In the genomic region with DNA sequence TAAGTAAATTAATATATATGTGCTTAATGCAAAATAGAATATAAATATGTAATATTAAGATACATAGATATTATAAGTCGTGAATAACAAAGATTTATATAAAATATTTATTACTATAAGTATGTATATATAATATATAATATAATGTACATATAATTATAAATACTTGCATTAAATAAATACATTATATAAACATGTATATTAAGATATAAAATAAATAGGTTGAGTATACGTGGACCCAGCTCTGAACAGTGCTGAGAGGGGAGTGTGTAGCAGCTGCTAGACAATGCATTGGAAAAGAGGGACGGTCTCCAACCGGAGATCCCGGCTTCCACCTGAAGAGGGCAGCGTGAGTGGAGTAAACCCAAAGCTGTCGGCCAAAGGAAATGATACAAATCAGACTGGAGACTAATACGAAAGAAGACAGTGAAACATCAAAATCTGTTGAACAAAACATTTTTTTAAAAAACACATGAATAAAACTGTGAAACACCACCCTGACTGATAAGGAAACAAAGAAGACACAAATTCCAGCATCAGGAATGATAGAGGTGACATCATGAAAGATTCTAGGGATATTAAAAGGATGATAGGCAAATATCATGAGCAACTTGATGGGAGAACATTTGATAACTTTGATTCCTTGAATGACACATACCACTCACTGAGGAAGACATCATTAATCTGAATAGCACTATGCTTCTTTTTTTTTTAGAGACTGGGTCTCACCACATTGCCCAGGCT, we compare ENCODE assay signal across 9 cellular contexts.
DNase-seq lines count a peak whose midpoint lies in the region; ATAC-seq, FAIRE-seq and TF ChIP-seq lines count a peak whose summit lies in the region.
"Had no signal": no experiment of that assay in that cellular context is flagged by ENCODE, and none has a peak within 500 bp of the region (broad histone marks: within the 10 kb centered on the region; RNA-seq: fewer than 3 reads in every experiment).

No MANE protein-coding gene starts in this region.

- H3K27ac ChIP-seq in right lobe of liver: no peak overlapping the region
- H3K27ac ChIP-seq: neutrophil had no signal

- no peak overlapping the region for H3K4me3 ChIP-seq in right lobe of liver

- TF ChIP-seq POLR2A in right lobe of liver (IDR thresholded peaks at IDR 0.05): no peak

- TF ChIP-seq CTCF in right lobe of liver (IDR thresholded peaks at IDR 0.05): peak; percentile 39 to 78 (median 73)

- intact Hi-C loops in right lobe of liver (cut with DNase I): no loop called here

- peak; percentile 87 to 90 (median 89) for ATAC-seq in right lobe of liver

- H3K9me3 ChIP-seq in right lobe of liver: no peaks in the 10 kb centered on the region
- H3K9me3 ChIP-seq: neutrophil had no signal

- WGBS in right lobe of liver (ENCODE audit: insufficient coverage, low coverage, low lambda C conversion rate, missing lambda C conversion rate): 18% methylated on average over 8 of the region's 8 CpGs

- no peaks in the 10 kb centered on the region for H3K27me3 ChIP-seq in right lobe of liver
- H3K27me3 ChIP-seq: neutrophil had no signal

- H3K4me1 ChIP-seq in right lobe of liver: peaks cover 0 to 3% (median 0%) of the 10 kb centered on the region in 4 donors

- DNase-seq in A172 (ENCODE audit: low spot score) (peak; percentile 67), GM19239 (ENCODE audit: insufficient read length, low spot score) (no peak), NCI-H446 (lab: John Stamatoyannopoulos, UW) (peak; percentile 24 to 59), right lobe of liver (peak in 2 of 3 donors; percentile 60 to 67), mesenteric fat pad (ENCODE audit: low spot score) (no peak)
- DNase-seq in activated CD4-positive, alpha-beta T cell treated with anti-CD3 and anti-CD28 coated beads for 1 hour: peak; percentile 55
- DNase-seq in stimulated activated CD8-positive, alpha-beta memory T cell treated with anti-CD3 and anti-CD28 coated beads, Interleukin-12 subunit alpha, Interleukin-12 subunit beta, amount 100 ng/mL, for 24 hours (ENCODE audit: extremely low read depth): peak; percentile 39

- H3K36me3 ChIP-seq in right lobe of liver: no peaks in the 10 kb centered on the region
- H3K36me3 ChIP-seq: neutrophil had no signal

- FAIRE-seq in GM19239 (lab: Jason Lieb, UNC) (peak; percentile 54), colon (lab: Jason Lieb, UNC) (peak; percentile 92)

Comparison
In these comparisons a context has a peak if more than half of its experiments do, and no peak if none do; other contexts are left out.
1. DNase-seq: peak in A172 (single experiment), NCI-H446 (2 of 2), activated CD4-positive, alpha-beta T cell treated with anti-CD3 and anti-CD28 coated beads for 1 hour (single experiment), right lobe of liver (2 of 3) and stimulated activated CD8-positive, alpha-beta memory T cell treated with anti-CD3 and anti-CD28 coated beads, Interleukin-12 subunit alpha, Interleukin-12 subunit beta, amount 100 ng/mL, for 24 hours (single experiment); none in GM19239 (single experiment) and mesenteric fat pad (single experiment).